ENCODE assay signal across 8 cellular contexts in the genomic region with DNA sequence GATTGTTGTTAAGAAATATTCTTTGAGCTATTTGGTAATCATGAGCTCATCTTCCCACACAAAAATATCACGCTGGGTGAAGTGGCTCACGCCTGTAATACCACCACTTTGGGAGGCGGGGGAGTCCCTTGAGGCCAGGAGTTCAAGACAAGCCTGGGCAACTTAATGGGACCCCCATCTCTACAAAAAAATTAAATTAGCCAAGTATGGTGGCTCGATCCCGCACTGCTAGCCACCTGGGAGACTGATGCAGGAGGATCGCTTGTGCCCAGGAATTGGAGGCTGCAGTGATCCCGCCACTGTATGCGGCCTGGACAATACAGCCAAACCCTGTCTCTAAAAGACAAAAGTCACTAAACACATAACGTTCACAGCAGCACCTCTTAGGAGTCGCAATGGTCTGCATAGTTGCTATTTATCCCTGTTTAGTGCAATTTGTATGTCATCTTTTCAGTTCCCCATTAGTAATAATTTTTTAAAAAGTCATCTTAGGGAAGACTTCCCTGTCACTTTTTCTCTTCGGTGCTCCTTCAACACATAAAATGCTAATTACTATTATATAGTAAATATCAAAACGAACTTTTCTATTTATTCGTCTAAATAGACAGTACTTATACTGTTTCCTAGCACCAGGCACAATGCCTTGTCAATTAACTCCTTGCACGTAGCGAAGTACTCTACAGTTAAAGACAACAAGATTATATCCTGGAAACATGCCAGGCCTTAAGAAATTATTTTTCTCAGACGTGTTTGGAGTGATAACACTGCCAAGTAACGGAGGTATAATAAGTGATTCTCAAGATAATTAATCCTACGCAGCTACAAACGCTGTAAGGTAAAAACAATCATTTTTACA. TPM values are rescaled to one million over a fixed set of nuclear protein-coding genes. Genes with fewer than 3 reads are reported as not detected.
DNase-seq lines count a peak whose midpoint lies in the region; ATAC-seq and TF ChIP-seq lines count a peak whose summit lies in the region.

No MANE protein-coding gene starts in this region.

- peaks cover 66% of the 10 kb centered on the region for H3K4me1 Mint-ChIP-seq in CD8-positive, alpha-beta T cell (ENCODE audit: low read depth)
- H3K4me1 Mint-ChIP-seq in activated naive CD4-positive, alpha-beta T cell treated with anti-CD3 and anti-CD28 coated beads, Interleukin-2, amount 50 U/mL, for 24 hours = peaks cover 62% of the 10 kb centered on the region

- H3K4me1 ChIP-seq in CD8-positive, alpha-beta T cell (ENCODE audit: insufficient read depth, low read length) = peaks cover 43% of the 10 kb centered on the region
- peaks cover 60% of the 10 kb centered on the region for H3K4me1 ChIP-seq in Loucy (ENCODE audit: insufficient read depth, low read length, poor library complexity, severe bottlenecking)

- H3K27ac ChIP-seq in CD8-positive, alpha-beta T cell (ENCODE audit: low read depth, low read length) = peak overlapping the region; percentile 97

- H3K27ac Mint-ChIP-seq in CD8-positive, alpha-beta T cell = peak overlapping the region; percentile 100
- H3K27ac Mint-ChIP-seq in activated naive CD4-positive, alpha-beta T cell treated with anti-CD3 and anti-CD28 coated beads, Interleukin-2, amount 50 U/mL, for 24 hours = peak overlapping the region; percentile 68

- H3K9me3 ChIP-seq in CD8-positive, alpha-beta T cell (ENCODE audit: low read length) = no peaks in the 10 kb centered on the region
- no peaks in the 10 kb centered on the region for H3K9me3 ChIP-seq in Loucy (ENCODE audit: insufficient read depth, low read depth, low read length)

- peak overlapping the region; percentile 98 for H3K4me3 Mint-ChIP-seq in CD8-positive, alpha-beta T cell
- peak overlapping the region; percentile 98 for H3K4me3 Mint-ChIP-seq in activated naive CD4-positive, alpha-beta T cell treated with anti-CD3 and anti-CD28 coated beads, Interleukin-2, amount 50 U/mL, for 24 hours

- no peak for TF ChIP-seq CTCF in CD8-positive, alpha-beta T cell (IDR thresholded peaks at IDR 0.05)
- TF ChIP-seq CTCF in Loucy (conservative IDR thresholded peaks at IDR 0.05; ENCODE audit: low read length) = no peak

- no peak for DNase-seq in CD8-positive, alpha-beta T cell
- peak; percentile 38 for DNase-seq in stimulated activated CD8-positive, alpha-beta memory T cell treated with anti-CD3 and anti-CD28 coated beads, Interleukin-4, amount 100 ng/mL, for 48 hours
- no peak for DNase-seq in AG08395 (ENCODE audit: low spot score)
- DNase-seq in iPS-NIHi7 (ENCODE audit: extremely low spot score) = no peak

- no peaks in the 10 kb centered on the region for H3K9me2 ChIP-seq in Loucy (replicated peaks; ENCODE audit: low read depth, low read length)

- peaks cover 35% of the 10 kb centered on the region for H3K36me3 Mint-ChIP-seq in CD8-positive, alpha-beta T cell
- H3K36me3 Mint-ChIP-seq in activated naive CD4-positive, alpha-beta T cell treated with anti-CD3 and anti-CD28 coated beads, Interleukin-2, amount 50 U/mL, for 24 hours = peaks cover 5% of the 10 kb centered on the region

- no peak for ATAC-seq in CD8-positive, alpha-beta T cell
- ATAC-seq in GM19351 (IDR thresholded peaks at IDR 0.05; ENCODE audit: unreplicated experiment) = no peak

- peak overlapping the region; percentile 85 for H3K4me3 ChIP-seq in CD8-positive, alpha-beta T cell (ENCODE audit: low read depth, low read length)
- H3K4me3 ChIP-seq in Loucy (ENCODE audit: low read length, poor library complexity, severe bottlenecking) (peak overlapping the region; percentile 99), iPS-11a (ENCODE audit: low read depth, low read length) (peak overlapping the region; percentile 97)

- H3K27me3 ChIP-seq in CD8-positive, alpha-beta T cell (ENCODE audit: insufficient read depth, low read length) = no peaks in the 10 kb centered on the region
- H3K27me3 ChIP-seq in Loucy (ENCODE audit: insufficient read depth, low read length, poor library complexity, severe bottlenecking) = no peaks in the 10 kb centered on the region

- peak overlapping the region; percentile 95 for H3K9ac ChIP-seq in Loucy (ENCODE audit: low read depth, low read length, poor library complexity, severe bottlenecking)

- H3K79me2 ChIP-seq in Loucy (ENCODE audit: insufficient read depth, low read length) = peaks cover 90% of the 10 kb centered on the region

- peak overlapping the region; percentile 92 for H3K4me2 ChIP-seq in Loucy (ENCODE audit: low read depth, low read length, poor library complexity, severe bottlenecking)

- 0 out of 2 replicates have a peak, but pooled peaks cover 2% of the 10 kb centered on the region for H3F3A ChIP-seq in Loucy (ENCODE audit: low read depth)

- CTCF ChIA-PET in CD8-positive, alpha-beta T cell (lab: Charles Lee) = interaction anchor here (0.6 to 2.3 kb wide), 2 partner anchors 173 to 889 kb away, joined by 5 to 6 read pairs; no protein-coding TSS in a partner anchor

- H3K9me3 Mint-ChIP-seq in CD8-positive, alpha-beta T cell = no peaks in the 10 kb centered on the region
- no peaks in the 10 kb centered on the region for H3K9me3 Mint-ChIP-seq in activated naive CD4-positive, alpha-beta T cell treated with anti-CD3 and anti-CD28 coated beads, Interleukin-2, amount 50 U/mL, for 24 hours

- POLR2A ChIA-PET in CD8-positive, alpha-beta T cell (lab: Charles Lee) = interaction anchor here (1.2 to 1.6 kb wide), 2 partner anchors 11 to 431 kb away, joined by 4 to 7 read pairs; a partner anchor contains a TSS

- intact Hi-C loops in CD8-positive, alpha-beta T cell (cut with DNase I, micrococcal nuclease) = loop anchor here in 1 of 2 experiments (5.0 to 10.0 kb wide), 3 partner anchors 342 to 1323 kb away; a partner anchor contains a TSS

- peaks cover 57% of the 10 kb centered on the region for H4K20me1 ChIP-seq in Loucy (ENCODE audit: insufficient read depth, low read length, poor library complexity, severe bottlenecking)

- H3K36me3 ChIP-seq in CD8-positive, alpha-beta T cell (ENCODE audit: insufficient read depth, low read length) = no peaks in the 10 kb centered on the region
- peaks cover 1% of the 10 kb centered on the region; the same call in 1 of the 2 replicates for H3K36me3 ChIP-seq in Loucy (ENCODE audit: insufficient read depth, low read length)

- no peaks in the 10 kb centered on the region for H3K27me3 Mint-ChIP-seq in CD8-positive, alpha-beta T cell (ENCODE audit: low read depth)
- H3K27me3 Mint-ChIP-seq in activated naive CD4-positive, alpha-beta T cell treated with anti-CD3 and anti-CD28 coated beads, Interleukin-2, amount 50 U/mL, for 24 hours = no peaks in the 10 kb centered on the region

- no peak overlapping the region for H2AFZ ChIP-seq in Loucy (ENCODE audit: low read length)

RNA-seq across cellular contexts. Expression of a gene that starts 1.1 kb away (rescaled TPM):
- 100 to 1,000 TPM; 143 to 160 TPM for total RNA-seq in CD8-positive, alpha-beta T cell

RNA-seq across cellular contexts. Expression of a gene that starts 1.6 kb away (rescaled TPM):
- total RNA-seq in CD8-positive, alpha-beta T cell = 10 to 100 TPM; 13.9 to 15.2 TPM

RNA-seq across cellular contexts. Expression of a gene that starts 6.6 kb away (rescaled TPM):
- not detected for total RNA-seq in CD8-positive, alpha-beta T cell

RNA-seq across cellular contexts. Expression of a gene that starts 36.2 kb away (rescaled TPM):
- 1 to 10 TPM; 3.2 to 4.0 TPM for total RNA-seq in CD8-positive, alpha-beta T cell
